ENCODE assay signal across 28 cellular contexts in genomic region chrX:75061701-75062100, GRCh38.
DNase-seq lines count a peak whose midpoint lies in the region; ATAC-seq and TF ChIP-seq lines count a peak whose summit lies in the region.
"Had no signal": no experiment of that assay in that cellular context is flagged by ENCODE, and none has a peak within 500 bp of the region (broad histone marks: within the 10 kb centered on the region; RNA-seq: fewer than 3 reads in every experiment).

No MANE protein-coding gene starts in this region.

- no peaks in the 10 kb centered on the region for H3K4me1 ChIP-seq in gastroesophageal sphincter
- H3K4me1 ChIP-seq: A549, esophagus muscularis mucosa, sigmoid colon, SJCRH30, uterus had no signal

- TF ChIP-seq EP300 in gastroesophageal sphincter (IDR thresholded peaks at IDR 0.05), result no peak

- H3K27ac Mint-ChIP-seq in activated CD4-positive, alpha-beta memory T cell treated with anti-CD3 and anti-CD28 coated beads for 36 hours, result peak overlapping the region; percentile 36
- H3K27ac Mint-ChIP-seq in activated CD4-positive, alpha-beta memory T cell treated with anti-CD3 and anti-CD28 coated beads, Interleukin-2, amount 10 ng/mL, durations not matched to agents 7 days and 5 days, result no peak overlapping the region
- H3K27ac Mint-ChIP-seq in T-helper 2 cell treated with Interferon-gamma antibody and Interleukin-4, amounts not matched to agents 5 μg/mL and 100 μg/mL, for 36 hours, result no peak overlapping the region
- H3K27ac Mint-ChIP-seq: activated B cell treated with CpG ODN at 0.5 μM for 24 hours; activated T-cell treated with anti-CD3 and anti-CD28 coated beads, Interleukin-2, amount 50 U/mL, for 24 hours; CD4-positive, alpha-beta memory T cell; naive thymus-derived CD4-positive, alpha-beta T cell; progenitor cell of endocrine pancreas; stimulated activated naive CD8-positive, alpha-beta T cell treated with anti-CD3 and anti-CD28 coated beads, Interleukin-15, Interleukin-2, amounts not matched to agents 100 ng/mL and 50 ng/mL, for 24 hours had no signal

- CTCF ChIA-PET in activated CD4-positive, alpha-beta memory T cell treated with anti-CD3 and anti-CD28 coated beads for 36 hours (lab: Charles Lee), result no interaction called here
- CTCF ChIA-PET in activated CD4-positive, alpha-beta memory T cell treated with anti-CD3 and anti-CD28 coated beads, Interleukin-2, amount 10 ng/mL, durations not matched to agents 7 days and 5 days (lab: Charles Lee), result no interaction called here

- peaks cover 6% of the 10 kb centered on the region for H3K4me1 Mint-ChIP-seq in activated CD4-positive, alpha-beta memory T cell treated with anti-CD3 and anti-CD28 coated beads for 36 hours (ENCODE audit: low read depth)
- H3K4me1 Mint-ChIP-seq in activated CD4-positive, alpha-beta memory T cell treated with anti-CD3 and anti-CD28 coated beads, Interleukin-2, amount 10 ng/mL, durations not matched to agents 7 days and 5 days, result peaks cover 1% of the 10 kb centered on the region
- peaks cover 2% of the 10 kb centered on the region for H3K4me1 Mint-ChIP-seq in T-helper 2 cell treated with Interferon-gamma antibody and Interleukin-4, amounts not matched to agents 5 μg/mL and 100 μg/mL, for 36 hours (ENCODE audit: low read depth)
- H3K4me1 Mint-ChIP-seq: activated B cell treated with CpG ODN at 0.5 μM for 24 hours; CD4-positive, alpha-beta memory T cell; naive thymus-derived CD4-positive, alpha-beta T cell had no signal

- H3K4me3 ChIP-seq in AG10803 (ENCODE audit: low read length) (no peak overlapping the region), fibroblast of villous mesenchyme (ENCODE audit: low read depth, low read length) (no peak overlapping the region), gastroesophageal sphincter (no peak overlapping the region)
- H3K4me3 ChIP-seq: A549, coronary artery, esophagus muscularis mucosa, sigmoid colon, SJCRH30, thoracic aorta, uterus had no signal

- H3K27me3 Mint-ChIP-seq in activated CD4-positive, alpha-beta memory T cell treated with anti-CD3 and anti-CD28 coated beads for 36 hours, result no peaks in the 10 kb centered on the region
- H3K27me3 Mint-ChIP-seq in activated CD4-positive, alpha-beta memory T cell treated with anti-CD3 and anti-CD28 coated beads, Interleukin-2, amount 10 ng/mL, durations not matched to agents 7 days and 5 days, result no peaks in the 10 kb centered on the region
- H3K27me3 Mint-ChIP-seq in T-helper 2 cell treated with Interferon-gamma antibody and Interleukin-4, amounts not matched to agents 5 μg/mL and 100 μg/mL, for 36 hours (ENCODE audit: low read depth), result no peaks in the 10 kb centered on the region
- H3K27me3 Mint-ChIP-seq: activated B cell treated with CpG ODN at 0.5 μM for 24 hours; CD4-positive, alpha-beta memory T cell; naive thymus-derived CD4-positive, alpha-beta T cell; progenitor cell of endocrine pancreas; stimulated activated naive CD8-positive, alpha-beta T cell treated with anti-CD3 and anti-CD28 coated beads, Interleukin-15, Interleukin-2, amounts not matched to agents 100 ng/mL and 50 ng/mL, for 24 hours had no signal

- ATAC-seq in gastroesophageal sphincter, result no peak
- ATAC-seq in HG02642 (IDR thresholded peaks at IDR 0.05; ENCODE audit: poor library complexity, unreplicated experiment), result no peak
- ATAC-seq: A549; left lobe of liver; naive thymus-derived CD4-positive, alpha-beta T cell; Panc1 had no signal

- POLR2A ChIA-PET in activated CD4-positive, alpha-beta memory T cell treated with anti-CD3 and anti-CD28 coated beads for 36 hours (lab: Charles Lee), result no interaction called here
- POLR2A ChIA-PET in activated CD4-positive, alpha-beta memory T cell treated with anti-CD3 and anti-CD28 coated beads, Interleukin-2, amount 10 ng/mL, durations not matched to agents 7 days and 5 days (lab: Charles Lee), result no interaction called here

- no peak overlapping the region for H3K27ac ChIP-seq in gastroesophageal sphincter
- H3K27ac ChIP-seq: A549, coronary artery, esophagus muscularis mucosa, sigmoid colon, SJCRH30, thoracic aorta, uterus had no signal

- H3K36me3 ChIP-seq in gastroesophageal sphincter, result peaks cover 0 to 34% of the 10 kb centered on the region in 2 donors
- H3K36me3 ChIP-seq: sigmoid colon, thoracic aorta, uterus had no signal

- intact Hi-C loops in activated CD4-positive, alpha-beta memory T cell treated with anti-CD3 and anti-CD28 coated beads for 36 hours (cut with micrococcal nuclease), result loop anchor here (1.0 to 5.0 kb wide), 2 partner anchors 96 to 213 kb away; partner anchors contain the start of genes ABCB7 and UPRT

- 60 to 83% methylated on average over 1 of the region's 1 CpG for WGBS in gastroesophageal sphincter (ENCODE audit: low coverage in 1 of 2), 2 donors

- H3K36me3 Mint-ChIP-seq in activated CD4-positive, alpha-beta memory T cell treated with anti-CD3 and anti-CD28 coated beads for 36 hours, result peaks cover 5% of the 10 kb centered on the region
- H3K36me3 Mint-ChIP-seq in activated CD4-positive, alpha-beta memory T cell treated with anti-CD3 and anti-CD28 coated beads, Interleukin-2, amount 10 ng/mL, durations not matched to agents 7 days and 5 days (ENCODE audit: low read depth), result peaks cover 19% of the 10 kb centered on the region
- peaks cover 14% of the 10 kb centered on the region for H3K36me3 Mint-ChIP-seq in T-helper 2 cell treated with Interferon-gamma antibody and Interleukin-4, amounts not matched to agents 5 μg/mL and 100 μg/mL, for 36 hours (ENCODE audit: low read depth)

- peak; percentile 12 for DNase-seq in activated CD4-positive, alpha-beta memory T cell treated with anti-CD3 and anti-CD28 coated beads for 36 hours
- DNase-seq in activated CD4-positive, alpha-beta memory T cell treated with anti-CD3 and anti-CD28 coated beads, Interleukin-2, amount 10 ng/mL, durations not matched to agents 7 days and 5 days, result no peak
- peak; percentile 1 for DNase-seq in AG10803 (ENCODE audit: low read depth)
- DNase-seq in T-helper 2 cell treated with Interferon-gamma antibody and Interleukin-4, amounts not matched to agents 5 μg/mL and 100 μg/mL, for 36 hours (ENCODE audit: low spot score), result peak; percentile 3
- DNase-seq in fibroblast of villous mesenchyme (ENCODE audit: low read depth), result peak; percentile 3
- no peak for DNase-seq in GM10266 (ENCODE audit: extremely low spot score)
- DNase-seq: activated B cell treated with CpG ODN at 0.5 μM for 24 hours; activated naive CD4-positive, alpha-beta T cell treated with Interleukin-2 at 50 U/mL for 16 hours; activated T-cell treated with anti-CD3 and anti-CD28 coated beads, Interleukin-2, amount 50 U/mL, for 24 hours; CD4-positive, alpha-beta memory T cell; midbrain; naive thymus-derived CD4-positive, alpha-beta T cell; NCI-H1105; NCI-H1930; NCI-H526; sigmoid colon; SJCRH30; uterus had no signal

- no peak overlapping the region for H3K4me3 Mint-ChIP-seq in activated CD4-positive, alpha-beta memory T cell treated with anti-CD3 and anti-CD28 coated beads for 36 hours
- no peak overlapping the region for H3K4me3 Mint-ChIP-seq in activated CD4-positive, alpha-beta memory T cell treated with anti-CD3 and anti-CD28 coated beads, Interleukin-2, amount 10 ng/mL, durations not matched to agents 7 days and 5 days
- H3K4me3 Mint-ChIP-seq in T-helper 2 cell treated with Interferon-gamma antibody and Interleukin-4, amounts not matched to agents 5 μg/mL and 100 μg/mL, for 36 hours, result no peak overlapping the region
- H3K4me3 Mint-ChIP-seq: activated B cell treated with CpG ODN at 0.5 μM for 24 hours; activated T-cell treated with anti-CD3 and anti-CD28 coated beads, Interleukin-2, amount 50 U/mL, for 24 hours; CD4-positive, alpha-beta memory T cell; naive thymus-derived CD4-positive, alpha-beta T cell; stimulated activated naive CD8-positive, alpha-beta T cell treated with anti-CD3 and anti-CD28 coated beads, Interleukin-15, Interleukin-2, amounts not matched to agents 100 ng/mL and 50 ng/mL, for 24 hours had no signal

- TF ChIP-seq CTCF in AG10803 (conservative IDR thresholded peaks at IDR 0.05; ENCODE audit: low read length) (no peak), fibroblast of villous mesenchyme (IDR thresholded peaks at IDR 0.05; ENCODE audit: insufficient read depth, low read depth, low read length) (no peak), gastroesophageal sphincter (IDR thresholded peaks at IDR 0.05) (no peak), GM10266 (IDR thresholded peaks at IDR 0.05; ENCODE audit: control insufficient read depth, insufficient read depth, low read depth, missing control alignments) (no peak)

- no peak for TF ChIP-seq POLR2A in gastroesophageal sphincter (IDR thresholded peaks at IDR 0.05)

- no peaks in the 10 kb centered on the region for H3K27me3 ChIP-seq in gastroesophageal sphincter
- H3K27me3 ChIP-seq: esophagus muscularis mucosa, sigmoid colon, SJCRH30, uterus had no signal

- no peaks in the 10 kb centered on the region for H3K9me3 Mint-ChIP-seq in activated CD4-positive, alpha-beta memory T cell treated with anti-CD3 and anti-CD28 coated beads for 36 hours
- H3K9me3 Mint-ChIP-seq in activated CD4-positive, alpha-beta memory T cell treated with anti-CD3 and anti-CD28 coated beads, Interleukin-2, amount 10 ng/mL, durations not matched to agents 7 days and 5 days, result no peaks in the 10 kb centered on the region
- H3K9me3 Mint-ChIP-seq in T-helper 2 cell treated with Interferon-gamma antibody and Interleukin-4, amounts not matched to agents 5 μg/mL and 100 μg/mL, for 36 hours, result no peaks in the 10 kb centered on the region
- H3K9me3 Mint-ChIP-seq: activated B cell treated with CpG ODN at 0.5 μM for 24 hours; activated T-cell treated with anti-CD3 and anti-CD28 coated beads, Interleukin-2, amount 50 U/mL, for 24 hours; CD4-positive, alpha-beta memory T cell; naive thymus-derived CD4-positive, alpha-beta T cell; stimulated activated naive CD8-positive, alpha-beta T cell treated with anti-CD3 and anti-CD28 coated beads, Interleukin-15, Interleukin-2, amounts not matched to agents 100 ng/mL and 50 ng/mL, for 24 hours had no signal

- H3K9me3 ChIP-seq in gastroesophageal sphincter, result no peaks in the 10 kb centered on the region
- H3K9me3 ChIP-seq: A549, esophagus muscularis mucosa, sigmoid colon, SJCRH30, thoracic aorta, uterus had no signal

Comparison
In these comparisons a context has a peak if more than half of its experiments do, and no peak if none do; other contexts are left out.
1. DNase-seq: peak in activated CD4-positive, alpha-beta memory T cell treated with anti-CD3 and anti-CD28 coated beads for 36 hours (single experiment), AG10803 (single experiment), T-helper 2 cell treated with Interferon-gamma antibody and Interleukin-4, amounts not matched to agents 5 μg/mL and 100 μg/mL, for 36 hours (single experiment) and fibroblast of villous mesenchyme (single experiment); none in activated CD4-positive, alpha-beta memory T cell treated with anti-CD3 and anti-CD28 coated beads, Interleukin-2, amount 10 ng/mL, durations not matched to agents 7 days and 5 days (single experiment) and GM10266 (single experiment).